ENCODE assay signal across 30 cellular contexts in genomic region chr10:8294779-8295178, GRCh38.
"Had no signal": no experiment of that assay in that cellular context is flagged by ENCODE, and none has a peak within 500 bp of the region (broad histone marks: within the 10 kb centered on the region; RNA-seq: fewer than 3 reads in every experiment).

No MANE protein-coding gene starts in this region.

- H3K9ac ChIP-seq: neural progenitor cell, parathyroid adenoma had no signal

- H3K4me2 ChIP-seq: neural progenitor cell, smooth muscle cell had no signal

- ATAC-seq: naive thymus-derived CD4-positive, alpha-beta T cell; natural killer cell; psoas muscle; right cardiac atrium; sciatic nerve; stimulated activated memory B cell treated with anti-CD40 and anti-IgM and Interleukin-4, amounts not matched to agents 10 μg/mL and 1 μg/mL and 100 μg/mL, for 72 hours had no signal

- H3K27me3 Mint-ChIP-seq: stimulated activated memory B cell treated with anti-CD40 and anti-IgM and Interleukin-4, amounts not matched to agents 10 μg/mL and 1 μg/mL and 100 μg/mL, for 72 hours; stimulated activated naive CD8-positive, alpha-beta T cell treated with anti-CD3 and anti-CD28 coated beads, Interleukin-15, Interleukin-2, amounts not matched to agents 100 ng/mL and 50 ng/mL, for 24 hours had no signal

- H3K36me3 ChIP-seq: neural progenitor cell, ovary, spleen, stomach, thoracic aorta, thyroid gland, tibial nerve, vagina had no signal

- H3K27ac ChIP-seq: neural progenitor cell, ovary, parathyroid adenoma, psoas muscle, skin epidermis, spleen, stomach, thoracic aorta, thyroid gland, tibial nerve, vagina had no signal

- H3K9me3 ChIP-seq: ovary, psoas muscle, spleen, stomach, thoracic aorta, thyroid gland, tibial nerve, vagina had no signal

- H3K4me1 ChIP-seq: parathyroid adenoma, psoas muscle, spleen, stomach, thyroid gland, tibial nerve, vagina had no signal

- H3K9me3 Mint-ChIP-seq: naive thymus-derived CD4-positive, alpha-beta T cell; natural killer cell; nephron; neural progenitor cell; stimulated activated naive CD8-positive, alpha-beta T cell treated with anti-CD3 and anti-CD28 coated beads, Interleukin-15, Interleukin-2, amounts not matched to agents 100 ng/mL and 50 ng/mL, for 24 hours had no signal

- H3K4me3 ChIP-seq: neural progenitor cell, ovary, psoas muscle, skin epidermis, smooth muscle cell, spleen, stomach, thoracic aorta, thyroid gland, tibial nerve, vagina had no signal

- H3K4me3 Mint-ChIP-seq: naive thymus-derived CD4-positive, alpha-beta T cell; natural killer cell; nephron; neural progenitor cell; stimulated activated memory B cell treated with anti-CD40 and anti-IgM and Interleukin-4, amounts not matched to agents 10 μg/mL and 1 μg/mL and 100 μg/mL, for 72 hours; stimulated activated naive CD8-positive, alpha-beta T cell treated with anti-CD3 and anti-CD28 coated beads, Interleukin-15, Interleukin-2, amounts not matched to agents 100 ng/mL and 50 ng/mL, for 24 hours; type B pancreatic cell had no signal

- H3K36me3 Mint-ChIP-seq: natural killer cell; neural progenitor cell; stimulated activated memory B cell treated with anti-CD40 and anti-IgM and Interleukin-4, amounts not matched to agents 10 μg/mL and 1 μg/mL and 100 μg/mL, for 72 hours had no signal

- DNase-seq: naive thymus-derived CD4-positive, alpha-beta T cell; natural killer cell; occipital lobe; ovary; posterior cingulate gyrus; psoas muscle; right cardiac atrium; spleen; stimulated activated CD4-positive, alpha-beta T cell treated with anti-CD3 and anti-CD28 coated beads, Interleukin-12 subunit alpha, Interleukin-12 subunit beta, amount 100 ng/mL, for 4 hours; stimulated activated CD4-positive, alpha-beta T cell treated with anti-CD3 and anti-CD28 coated beads, Interleukin-1b, Interleukin-23, amount 100 ng/mL, for 48 hours; stimulated activated CD4-positive, alpha-beta T cell treated with anti-CD3 and anti-CD28 coated beads, Interleukin-4, amount 100 ng/mL, for 1 hour; stimulated activated CD4-positive, alpha-beta T cell treated with anti-CD3 and anti-CD28 coated beads, Interleukin-4, amount 100 ng/mL, for 4 hours; stimulated activated CD8-positive, alpha-beta memory T cell treated with anti-CD3 and anti-CD28 coated beads, Interleukin-4, amount 100 ng/mL, for 48 hours; stimulated activated naive CD4-positive, alpha-beta T cell treated with Interleukin-2 at 50 U/mL for 16 hours; stomach; thyroid gland had no signal

- FAIRE-seq: urothelium cell line had no signal

- H3K27me3 ChIP-seq: ovary, thyroid gland, tibial nerve, vagina had no signal

- H2AFZ ChIP-seq: neural progenitor cell, parathyroid adenoma had no signal

- H3K27ac Mint-ChIP-seq: naive thymus-derived CD4-positive, alpha-beta T cell; natural killer cell; nephron; neural progenitor cell; progenitor cell of endocrine pancreas; stimulated activated memory B cell treated with anti-CD40 and anti-IgM and Interleukin-4, amounts not matched to agents 10 μg/mL and 1 μg/mL and 100 μg/mL, for 72 hours; stimulated activated naive CD8-positive, alpha-beta T cell treated with anti-CD3 and anti-CD28 coated beads, Interleukin-15, Interleukin-2, amounts not matched to agents 100 ng/mL and 50 ng/mL, for 24 hours; type B pancreatic cell had no signal

- H3K79me2 ChIP-seq: parathyroid adenoma had no signal

- H3K4me1 Mint-ChIP-seq: natural killer cell; nephron; stimulated activated memory B cell treated with anti-CD40 and anti-IgM and Interleukin-4, amounts not matched to agents 10 μg/mL and 1 μg/mL and 100 μg/mL, for 72 hours had no signal
